Comparison of ENCODE assay signal across 8 cellular contexts in the genomic region with DNA sequence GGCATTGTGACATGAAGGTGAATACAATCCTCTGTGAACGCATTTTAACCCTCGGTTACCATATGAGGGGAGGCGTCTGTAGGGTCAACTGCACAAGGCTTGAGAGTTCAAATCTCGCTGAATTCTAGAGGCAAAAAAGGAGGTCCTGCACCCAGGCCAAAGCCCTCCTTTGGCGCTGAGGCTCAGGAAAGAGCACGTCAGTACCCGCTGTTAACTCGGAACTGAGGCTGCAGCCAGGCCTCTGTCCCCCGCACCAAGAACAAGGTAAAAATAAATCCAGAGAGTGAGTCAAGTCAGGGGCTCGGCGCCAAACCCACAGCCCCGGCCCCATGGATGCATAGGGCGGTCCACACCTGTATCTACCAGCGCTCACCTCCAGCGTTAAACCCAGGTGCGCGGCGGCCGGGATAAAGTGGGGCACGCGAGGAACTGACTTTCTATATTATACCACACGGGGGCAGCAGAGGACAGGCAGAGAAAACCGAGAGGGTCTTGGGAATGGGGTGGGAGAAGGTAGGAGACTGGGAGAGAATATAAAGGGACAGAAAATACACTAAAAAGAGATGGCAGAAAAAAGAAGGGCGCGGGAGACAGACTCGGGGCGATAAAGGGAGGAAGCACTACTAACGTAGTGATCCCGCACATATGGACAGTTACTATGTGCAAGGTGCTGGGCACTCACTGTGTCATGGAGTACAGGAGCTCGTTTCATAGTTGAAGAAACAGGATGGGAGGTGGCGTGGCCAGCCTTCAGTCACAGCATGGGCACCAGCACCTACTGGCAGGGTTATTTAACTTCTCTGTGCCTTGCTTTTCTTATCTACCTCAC. TPM values are rescaled to one million over a fixed set of nuclear protein-coding genes. Genes with fewer than 3 reads are reported as not detected.
DNase-seq lines count a peak whose midpoint lies in the region; ATAC-seq, FAIRE-seq and TF ChIP-seq lines count a peak whose summit lies in the region.
"Had no signal": no experiment of that assay in that cellular context is flagged by ENCODE, and none has a peak within 500 bp of the region (broad histone marks: within the 10 kb centered on the region; RNA-seq: fewer than 3 reads in every experiment).

No MANE protein-coding gene starts in this region.

- H3K9ac ChIP-seq in HepG2 (ENCODE audit: insufficient read depth, low read depth, low read length), result no peak overlapping the region

- 6% methylated on average over 28 of the region's 31 CpGs for WGBS in HepG2 (ENCODE audit: low lambda C conversion rate)

- H2AFZ ChIP-seq in HepG2 (ENCODE audit: low read length), result no peak overlapping the region

- no peaks in the 10 kb centered on the region for H4K20me1 ChIP-seq in HepG2 (ENCODE audit: insufficient read depth, low read length)

- H3K27ac ChIP-seq in HepG2 (ENCODE audit: extremely low read length, insufficient read depth, low read length), result no peak overlapping the region

- TF ChIP-seq CTCF in HepG2 (CRISPR knock-in tag; IDR thresholded peaks at IDR 0.05), result peak; percentile 84

- no TSS peak for BruUV-seq in HepG2 (replicated peaks; lab: Mats Ljungman, UMichigan)

- TF ChIP-seq EP300 in HepG2 (IDR thresholded peaks at IDR 0.05; ENCODE audit: low read depth in 2 of 2, low read length in 2 of 2), result no peak
- TF ChIP-seq EP300 in HepG2 (CRISPR knock-in tag; IDR thresholded peaks at IDR 0.05; ENCODE audit: borderline replicate concordance), result no peak

- H3K27me3 ChIP-seq in HepG2 (ENCODE audit: control insufficient read depth in 1 of 2, insufficient read depth in 2 of 2, low read length in 2 of 2), result peaks cover 0 to 15% of the 10 kb centered on the region in 2 experiments; a peak in 3 of 5 replicates

- in situ Hi-C loops in T47D (cut with HindIII; ENCODE audit: low pct_unique_long_range_greater_than_20kb, low sequenced_read_pairs), result no loop called here
- in situ Hi-C loops in HepG2 (cut with HindIII; ENCODE audit: extremely low pct_ligation_motif_present, low pct_unique_long_range_greater_than_20kb), result loop anchor here (25.0 kb wide), 1 partner anchor 344 kb away; no protein-coding TSS in a partner anchor

- no peak for TF ChIP-seq POLR2A in HepG2 (IDR thresholded peaks at IDR 0.05; ENCODE audit: insufficient read depth in 1 of 2, low read depth in 2 of 2, low read length in 2 of 2)
- no peak for TF ChIP-seq POLR2A in H54 (IDR thresholded peaks at IDR 0.05; ENCODE audit: low read depth, low read length)

- peak; percentile 54 for ATAC-seq in HG02642 (IDR thresholded peaks at IDR 0.05; ENCODE audit: poor library complexity, unreplicated experiment)
- peak; percentile 88 for ATAC-seq in HepG2
- peak; percentile 46 for ATAC-seq in stimulated activated naive CD8-positive, alpha-beta T cell treated with anti-CD3 and anti-CD28 coated beads, Interleukin-15, Interleukin-2, amounts not matched to agents 100 U/mL and 50 U/mL, for 24 hours

- peak overlapping the region in 1 of 3 experiments; percentile 41; a peak in 1 of 6 replicates for H3K4me3 ChIP-seq in HepG2 (replicated peaks in 1 of 3; ENCODE audit: insufficient read depth in 1 of 3, low read depth in 2 of 3, low read length in 3 of 3)

- H3K9me3 ChIP-seq in HepG2 (ENCODE audit: low read length), result no peaks in the 10 kb centered on the region

- POLR2A ChIA-PET in HepG2 (lab: Yijun Ruan, JAX), result no interaction called here

- intact Hi-C loops in HepG2 (cut with micrococcal nuclease; ENCODE audit: unreplicated experiment), result loop anchor here (1.0 to 2.0 kb wide), 4 partner anchors 237 to 690 kb away; no protein-coding TSS in a partner anchor

- DNase-seq in ELF-1 (ENCODE audit: low read depth, low spot score) (peak; percentile 81), NCI-H748 (lab: John Stamatoyannopoulos, UW; ENCODE audit: unreplicated experiment) (peak; percentile 71), T47D (ENCODE audit: low read depth in 1 of 2, low spot score in 1 of 2) (peak; percentile 18 to 46), HepG2 (ENCODE audit: low spot score) (peak; percentile 17), H54 (ENCODE audit: insufficient read length, low spot score) (no peak)
- DNase-seq in stimulated activated naive CD8-positive, alpha-beta T cell treated with anti-CD3 and anti-CD28 coated beads, Interleukin-15, Interleukin-2, amounts not matched to agents 100 U/mL and 50 U/mL, for 24 hours, result peak; percentile 48

- no peaks in the 10 kb centered on the region for H3K36me3 ChIP-seq in HepG2 (replicated peaks in 1 of 2; ENCODE audit: control insufficient read depth in 1 of 2, insufficient read depth in 2 of 2, low read length in 2 of 2)

- no peaks in the 10 kb centered on the region for H3K79me2 ChIP-seq in HepG2 (ENCODE audit: insufficient read depth, low read length)

- FAIRE-seq in HepG2 (lab: Jason Lieb, UNC), result no peak
- FAIRE-seq in H54 (lab: Jason Lieb, UNC), result no peak
- FAIRE-seq: TTC549 had no signal

- peak overlapping the region; percentile 42; the same call in 1 of the 2 replicates for H3K4me2 ChIP-seq in HepG2 (ENCODE audit: low read depth, low read length)

- CTCF ChIA-PET in HepG2 (lab: Yijun Ruan, JAX; ENCODE audit: low intra/inter-chr PET ratio, low total read pairs), result interaction anchor here (1.1 to 4.8 kb wide), 4 partner anchors 238 to 690 kb away, joined by 3 to 48 read pairs (median 16); no protein-coding TSS in a partner anchor

- no peaks in the 10 kb centered on the region for H3K4me1 ChIP-seq in HepG2 (ENCODE audit: insufficient read depth, low read length)

- TF ChIP-seq RAD21 in HepG2 (CRISPR knock-in tag; IDR thresholded peaks at IDR 0.05), result peak; percentile 62; the same call in 1 of the 2 replicates

TF ChIP-seq in HepG2, 621 proteins besides CTCF, POLR2A, EP300 and RAD21:
- TF ChIP-seq, protein P1, sequence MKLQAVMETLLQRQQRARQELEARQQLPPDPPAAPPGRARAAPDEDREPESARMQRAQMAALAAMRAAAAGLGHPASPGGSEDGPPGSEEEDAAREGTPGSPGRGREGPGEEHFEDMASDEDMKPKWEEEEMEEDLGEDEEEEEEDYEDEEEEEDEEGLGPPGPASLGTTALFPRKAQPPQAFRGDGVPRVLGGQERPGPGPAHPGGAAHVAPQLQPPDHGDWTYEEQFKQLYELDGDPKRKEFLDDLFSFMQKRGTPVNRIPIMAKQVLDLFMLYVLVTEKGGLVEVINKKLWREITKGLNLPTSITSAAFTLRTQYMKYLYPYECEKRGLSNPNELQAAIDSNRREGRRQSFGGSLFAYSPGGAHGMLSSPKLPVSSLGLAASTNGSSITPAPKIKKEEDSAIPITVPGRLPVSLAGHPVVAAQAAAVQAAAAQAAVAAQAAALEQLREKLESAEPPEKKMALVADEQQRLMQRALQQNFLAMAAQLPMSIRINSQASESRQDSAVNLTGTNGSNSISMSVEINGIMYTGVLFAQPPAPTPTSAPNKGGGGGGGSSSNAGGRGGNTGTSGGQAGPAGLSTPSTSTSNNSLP (IDR thresholded peaks at IDR 0.05; ENCODE audit: low read depth, low read length), result peak; percentile 62; the same call in 1 of the 2 replicates
- TF ChIP-seq SALL1 (CRISPR knock-in tag; IDR thresholded peaks at IDR 0.05) (no peak), ZNF619 (CRISPR knock-in tag; IDR thresholded peaks at IDR 0.05) (0 out of 2 replicates have a peak, but pooled peaks have one; percentile 53), XRCC5 (optimal IDR thresholded peaks at IDR 0.05; ENCODE audit: low read length) (peak; percentile 40), ZFY (CRISPR knock-in tag; IDR thresholded peaks at IDR 0.05) (no peak), STAG1 (CRISPR knock-in tag; IDR thresholded peaks at IDR 0.05) (peak; percentile 89), ZNF670 (CRISPR knock-in tag; IDR thresholded peaks at IDR 0.05; ENCODE audit: borderline replicate concordance) (no peak), SMC3 (IDR thresholded peaks at IDR 0.05; ENCODE audit: low read length) (peak; percentile 74)

RNA-seq across cellular contexts. Expression of a gene that starts 54.9 kb away (rescaled TPM):
- total RNA-seq in HepG2 (2016; rRNA removed; fragmentation: Illumina TruSeq; extraction: Trizol), result not detected in 2 replicates
- not detected in 2 replicates for total RNA-seq in HepG2 (2016; cell fraction: cytosol; rRNA removed; fragmentation: Illumina TruSeq; extraction: Trizol; ENCODE audit: low read depth)
- not detected in 2 replicates for total RNA-seq in HepG2 (2016; cell fraction: insoluble cytoplasmic fraction; rRNA removed; fragmentation: Illumina TruSeq; extraction: Trizol)
- not detected in 2 replicates for total RNA-seq in HepG2 (2016; cell fraction: membrane; rRNA removed; fragmentation: Illumina TruSeq; extraction: Trizol)
- not detected in 2 replicates for total RNA-seq in HepG2 (2016; cell fraction: nucleus; rRNA removed; fragmentation: Illumina TruSeq; extraction: Trizol)
- polyA plus RNA-seq in HepG2 (2011; rRNA removed), result 0.03 TPM in 1 of 2 replicates, not detected in the other
- 0.01 TPM in 1 of 2 replicates, not detected in the other for polyA plus RNA-seq in HepG2 (2011; cell fraction: cytosol; rRNA removed)
- polyA plus RNA-seq in HepG2 (2011; cell fraction: nucleus; rRNA removed), result not detected in 2 replicates
- not detected in 2 replicates for polyA plus RNA-seq in HepG2 (2012)
- polyA plus RNA-seq in HepG2 (2016; cell fraction: cytosol; fragmentation: Illumina TruSeq; extraction: Trizol; ENCODE audit: low read depth), result 0.05 TPM in 1 of 2 replicates, not detected in the other
- polyA plus RNA-seq in HepG2 (2016; cell fraction: insoluble cytoplasmic fraction; fragmentation: Illumina TruSeq; extraction: Trizol; ENCODE audit: low read depth), result not detected in 2 replicates
- polyA plus RNA-seq in HepG2 (2016; cell fraction: membrane; fragmentation: Illumina TruSeq; extraction: Trizol; ENCODE audit: low read depth), result not detected in 2 replicates
- not detected in 2 replicates for polyA plus RNA-seq in HepG2 (2016; cell fraction: nucleus; fragmentation: Illumina TruSeq; extraction: Trizol; ENCODE audit: insufficient read depth, low read depth)
- polyA minus RNA-seq in HepG2 (2011; rRNA and poly(A)+ RNA removed; ENCODE audit: low replicate concordance), result not detected in 2 replicates
- not detected in 2 replicates for polyA minus RNA-seq in HepG2 (2011; cell fraction: cytosol; rRNA and poly(A)+ RNA removed)
- polyA minus RNA-seq in HepG2 (2011; cell fraction: nucleus; rRNA and poly(A)+ RNA removed), result 0.13 TPM in 1 of 2 replicates, not detected in the other
